In the genomic region with DNA sequence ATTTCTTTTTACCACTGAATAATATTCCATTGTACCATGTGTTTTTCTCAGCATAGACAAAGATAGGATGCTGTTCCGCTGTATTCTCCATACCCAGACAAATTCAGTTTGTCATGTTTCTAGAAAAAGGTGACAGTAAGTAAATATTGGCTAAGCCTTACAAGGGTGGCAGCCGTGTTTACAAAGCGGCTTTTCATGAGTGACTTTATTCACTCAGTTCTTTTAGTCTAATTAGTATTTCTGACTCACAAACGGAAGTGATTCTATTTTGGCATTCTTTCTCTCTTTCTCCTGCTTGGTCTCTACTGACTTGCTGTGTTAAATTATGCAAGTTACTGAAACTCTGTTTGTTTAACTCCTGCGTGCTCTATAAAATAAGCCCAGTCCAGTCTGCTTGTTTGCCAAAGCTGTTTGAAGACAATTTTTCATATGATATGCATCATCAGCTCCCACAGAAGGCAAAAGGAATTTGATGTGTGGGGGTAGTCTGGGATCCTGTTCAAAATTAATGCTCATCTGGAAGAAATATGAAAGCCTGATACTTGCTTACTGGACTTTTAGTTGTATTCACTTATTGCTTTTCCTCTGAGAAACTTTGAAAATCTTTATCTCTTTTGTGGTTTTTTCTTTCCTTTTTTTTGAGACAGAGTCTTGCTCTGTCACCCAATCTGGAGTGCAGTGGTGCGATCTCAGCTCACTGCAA, we compare ENCODE assay signal across 1 cellular context.
TF ChIP-seq lines count a peak whose summit lies in the region.

No MANE protein-coding gene starts in this region.

TF ChIP-seq in HEK293, 187 proteins besides CTCF, POLR2A, EP300 and RAD21 (continued from another document):
- TF ChIP-seq ZNF548 (tag by site-specific recombination; IDR thresholded peaks at IDR 0.05) = no peak
- no peak for TF ChIP-seq SCRT1 (tag by site-specific recombination; IDR thresholded peaks at IDR 0.05; ENCODE audit: borderline replicate concordance)
- TF ChIP-seq ZNF223 (tag by site-specific recombination; IDR thresholded peaks at IDR 0.05) = no peak
- no peak for TF ChIP-seq SALL2 (tag by site-specific recombination; IDR thresholded peaks at IDR 0.05; ENCODE audit: borderline replicate concordance)
- TF ChIP-seq ZNF354C (tag by site-specific recombination; IDR thresholded peaks at IDR 0.05; ENCODE audit: borderline replicate concordance, low read depth) = no peak
- TF ChIP-seq, protein P1, sequence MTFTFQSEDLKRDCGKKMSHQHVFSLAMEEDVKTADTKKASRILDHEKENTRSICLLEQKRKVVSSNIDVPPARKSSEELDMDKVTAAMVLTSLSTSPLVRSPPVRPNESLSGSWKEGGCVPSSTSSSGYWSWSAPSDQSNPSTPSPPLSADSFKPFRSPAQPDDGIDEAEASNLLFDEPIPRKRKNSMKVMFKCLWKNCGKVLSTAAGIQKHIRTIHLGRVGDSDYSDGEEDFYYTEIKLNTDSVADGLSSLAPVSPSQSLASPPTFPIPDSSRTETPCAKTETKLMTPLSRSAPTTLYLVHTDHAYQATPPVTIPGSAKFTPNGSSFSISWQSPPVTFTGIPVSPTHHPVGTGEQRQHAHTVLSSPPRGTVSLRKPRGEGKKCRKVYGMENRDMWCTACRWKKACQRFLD (tag by site-specific recombination; IDR thresholded peaks at IDR 0.05) = no peak
- no peak for TF ChIP-seq ZNF37A (tag by site-specific recombination; IDR thresholded peaks at IDR 0.05)
- no peak for TF ChIP-seq ZNF707 (tag by site-specific recombination; IDR thresholded peaks at IDR 0.05)
- TF ChIP-seq ZNF629 (tag by site-specific recombination; IDR thresholded peaks at IDR 0.05) = peak; percentile 82
- TF ChIP-seq ZFHX2 (tag by site-specific recombination; conservative IDR thresholded peaks at IDR 0.05) = no peak
- TF ChIP-seq ZNF555 (tag by site-specific recombination; conservative IDR thresholded peaks at IDR 0.05) = no peak
- TF ChIP-seq, protein P2, sequence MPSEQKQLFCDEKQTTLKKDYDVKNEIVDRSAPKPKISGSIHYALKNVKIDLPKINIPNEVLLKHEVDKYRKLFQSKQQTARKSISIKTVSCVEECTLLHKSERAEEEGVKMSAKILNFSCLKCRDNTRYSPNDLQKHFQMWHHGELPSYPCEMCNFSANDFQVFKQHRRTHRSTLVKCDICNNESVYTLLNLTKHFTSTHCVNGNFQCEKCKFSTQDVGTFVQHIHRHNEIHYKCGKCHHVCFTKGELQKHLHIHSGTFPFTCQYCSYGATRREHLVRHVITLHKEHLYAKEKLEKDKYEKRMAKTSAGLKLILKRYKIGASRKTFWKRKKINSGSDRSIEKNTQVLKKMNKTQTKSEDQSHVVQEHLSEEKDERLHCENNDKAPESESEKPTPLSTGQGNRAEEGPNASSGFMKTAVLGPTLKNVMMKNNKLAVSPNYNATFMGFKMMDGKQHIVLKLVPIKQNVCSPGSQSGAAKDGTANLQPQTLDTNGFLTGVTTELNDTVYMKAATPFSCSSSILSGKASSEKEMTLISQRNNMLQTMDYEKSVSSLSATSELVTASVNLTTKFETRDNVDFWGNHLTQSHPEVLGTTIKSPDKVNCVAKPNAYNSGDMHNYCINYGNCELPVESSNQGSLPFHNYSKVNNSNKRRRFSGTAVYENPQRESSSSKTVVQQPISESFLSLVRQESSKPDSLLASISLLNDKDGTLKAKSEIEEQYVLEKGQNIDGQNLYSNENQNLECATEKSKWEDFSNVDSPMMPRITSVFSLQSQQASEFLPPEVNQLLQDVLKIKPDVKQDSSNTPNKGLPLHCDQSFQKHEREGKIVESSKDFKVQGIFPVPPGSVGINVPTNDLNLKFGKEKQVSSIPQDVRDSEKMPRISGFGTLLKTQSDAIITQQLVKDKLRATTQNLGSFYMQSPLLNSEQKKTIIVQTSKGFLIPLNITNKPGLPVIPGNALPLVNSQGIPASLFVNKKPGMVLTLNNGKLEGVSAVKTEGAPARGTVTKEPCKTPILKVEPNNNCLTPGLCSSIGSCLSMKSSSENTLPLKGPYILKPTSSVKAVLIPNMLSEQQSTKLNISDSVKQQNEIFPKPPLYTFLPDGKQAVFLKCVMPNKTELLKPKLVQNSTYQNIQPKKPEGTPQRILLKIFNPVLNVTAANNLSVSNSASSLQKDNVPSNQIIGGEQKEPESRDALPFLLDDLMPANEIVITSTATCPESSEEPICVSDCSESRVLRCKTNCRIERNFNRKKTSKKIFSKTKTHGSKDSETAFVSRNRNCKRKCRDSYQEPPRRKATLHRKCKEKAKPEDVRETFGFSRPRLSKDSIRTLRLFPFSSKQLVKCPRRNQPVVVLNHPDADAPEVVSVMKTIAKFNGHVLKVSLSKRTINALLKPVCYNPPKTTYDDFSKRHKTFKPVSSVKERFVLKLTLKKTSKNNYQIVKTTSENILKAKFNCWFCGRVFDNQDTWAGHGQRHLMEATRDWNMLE (tag by site-specific recombination; conservative IDR thresholded peaks at IDR 0.05; ENCODE audit: low read depth) = no peak
- no peak for TF ChIP-seq ZNF785 (tag by site-specific recombination; IDR thresholded peaks at IDR 0.05)
- no peak for TF ChIP-seq ZNF521 (tag by site-specific recombination; IDR thresholded peaks at IDR 0.05)
- TF ChIP-seq, protein P3, sequence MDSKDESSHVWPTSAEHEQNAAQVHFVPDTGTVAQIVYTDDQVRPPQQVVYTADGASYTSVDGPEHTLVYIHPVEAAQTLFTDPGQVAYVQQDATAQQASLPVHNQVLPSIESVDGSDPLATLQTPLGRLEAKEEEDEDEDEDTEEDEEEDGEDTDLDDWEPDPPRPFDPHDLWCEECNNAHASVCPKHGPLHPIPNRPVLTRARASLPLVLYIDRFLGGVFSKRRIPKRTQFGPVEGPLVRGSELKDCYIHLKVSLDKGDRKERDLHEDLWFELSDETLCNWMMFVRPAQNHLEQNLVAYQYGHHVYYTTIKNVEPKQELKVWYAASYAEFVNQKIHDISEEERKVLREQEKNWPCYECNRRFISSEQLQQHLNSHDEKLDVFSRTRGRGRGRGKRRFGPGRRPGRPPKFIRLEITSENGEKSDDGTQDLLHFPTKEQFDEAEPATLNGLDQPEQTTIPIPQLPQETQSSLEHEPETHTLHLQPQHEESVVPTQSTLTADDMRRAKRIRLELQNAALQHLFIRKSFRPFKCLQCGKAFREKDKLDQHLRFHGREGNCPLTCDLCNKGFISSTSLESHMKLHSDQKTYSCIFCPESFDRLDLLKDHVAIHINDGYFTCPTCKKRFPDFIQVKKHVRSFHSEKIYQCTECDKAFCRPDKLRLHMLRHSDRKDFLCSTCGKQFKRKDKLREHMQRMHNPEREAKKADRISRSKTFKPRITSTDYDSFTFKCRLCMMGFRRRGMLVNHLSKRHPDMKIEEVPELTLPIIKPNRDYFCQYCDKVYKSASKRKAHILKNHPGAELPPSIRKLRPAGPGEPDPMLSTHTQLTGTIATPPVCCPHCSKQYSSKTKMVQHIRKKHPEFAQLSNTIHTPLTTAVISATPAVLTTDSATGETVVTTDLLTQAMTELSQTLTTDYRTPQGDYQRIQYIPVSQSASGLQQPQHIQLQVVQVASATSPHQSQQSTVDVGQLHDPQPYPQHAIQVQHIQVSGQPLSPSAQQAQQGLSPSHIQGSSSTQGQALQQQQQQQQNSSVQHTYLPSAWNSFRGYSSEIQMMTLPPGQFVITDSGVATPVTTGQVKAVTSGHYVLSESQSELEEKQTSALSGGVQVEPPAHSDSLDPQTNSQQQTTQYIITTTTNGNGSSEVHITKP (tag by site-specific recombination; IDR thresholded peaks at IDR 0.05) = peak; percentile 99
- no peak for TF ChIP-seq ZNF266 (tag by site-specific recombination; IDR thresholded peaks at IDR 0.05; ENCODE audit: low read depth)
- TF ChIP-seq ZNF366 (tag by site-specific recombination; conservative IDR thresholded peaks at IDR 0.05) = no peak
- no peak for TF ChIP-seq ZSCAN5A (tag by site-specific recombination; IDR thresholded peaks at IDR 0.05)
- TF ChIP-seq, protein P4, sequence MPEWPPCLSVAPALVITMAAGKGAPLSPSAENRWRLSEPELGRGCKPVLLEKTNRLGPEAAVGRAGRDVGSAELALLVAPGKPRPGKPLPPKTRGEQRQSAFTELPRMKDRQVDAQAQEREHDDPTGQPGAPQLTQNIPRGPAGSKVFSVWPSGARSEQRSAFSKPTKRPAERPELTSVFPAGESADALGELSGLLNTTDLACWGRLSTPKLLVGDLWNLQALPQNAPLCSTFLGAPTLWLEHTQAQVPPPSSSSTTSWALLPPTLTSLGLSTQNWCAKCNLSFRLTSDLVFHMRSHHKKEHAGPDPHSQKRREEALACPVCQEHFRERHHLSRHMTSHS (tag by site-specific recombination; IDR thresholded peaks at IDR 0.05) = no peak
- TF ChIP-seq ZNF530 (tag by site-specific recombination; IDR thresholded peaks at IDR 0.05; ENCODE audit: low read depth) = no peak
- no peak for TF ChIP-seq ZNF280C (tag by site-specific recombination; IDR thresholded peaks at IDR 0.05)
- no peak for TF ChIP-seq ZSCAN18 (tag by site-specific recombination; IDR thresholded peaks at IDR 0.05)
- no peak for TF ChIP-seq ZNF768 (tag by site-specific recombination; IDR thresholded peaks at IDR 0.05)
- no peak for TF ChIP-seq ZNF426 (tag by site-specific recombination; IDR thresholded peaks at IDR 0.05)
- TF ChIP-seq, protein P5, sequence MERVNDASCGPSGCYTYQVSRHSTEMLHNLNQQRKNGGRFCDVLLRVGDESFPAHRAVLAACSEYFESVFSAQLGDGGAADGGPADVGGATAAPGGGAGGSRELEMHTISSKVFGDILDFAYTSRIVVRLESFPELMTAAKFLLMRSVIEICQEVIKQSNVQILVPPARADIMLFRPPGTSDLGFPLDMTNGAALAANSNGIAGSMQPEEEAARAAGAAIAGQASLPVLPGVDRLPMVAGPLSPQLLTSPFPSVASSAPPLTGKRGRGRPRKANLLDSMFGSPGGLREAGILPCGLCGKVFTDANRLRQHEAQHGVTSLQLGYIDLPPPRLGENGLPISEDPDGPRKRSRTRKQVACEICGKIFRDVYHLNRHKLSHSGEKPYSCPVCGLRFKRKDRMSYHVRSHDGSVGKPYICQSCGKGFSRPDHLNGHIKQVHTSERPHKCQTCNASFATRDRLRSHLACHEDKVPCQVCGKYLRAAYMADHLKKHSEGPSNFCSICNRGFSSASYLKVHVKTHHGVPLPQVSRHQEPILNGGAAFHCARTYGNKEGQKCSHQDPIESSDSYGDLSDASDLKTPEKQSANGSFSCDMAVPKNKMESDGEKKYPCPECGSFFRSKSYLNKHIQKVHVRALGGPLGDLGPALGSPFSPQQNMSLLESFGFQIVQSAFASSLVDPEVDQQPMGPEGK (tag by site-specific recombination; IDR thresholded peaks at IDR 0.05) = 0 out of 2 replicates have a peak, but pooled peaks have one; percentile 9
- no peak for TF ChIP-seq ZNF23 (tag by site-specific recombination; IDR thresholded peaks at IDR 0.05; ENCODE audit: borderline replicate concordance)
- no peak for TF ChIP-seq ZNF350 (tag by site-specific recombination; IDR thresholded peaks at IDR 0.05)
- TF ChIP-seq PRDM1 (tag by site-specific recombination; IDR thresholded peaks at IDR 0.05) = no peak
